In genomic region chr12:132622437-132623071, GRCh38 we compare ENCODE assay signal across 2 cellular contexts.
TF ChIP-seq lines count a peak whose summit lies in the region.

No MANE protein-coding gene starts in this region.

TF ChIP-seq in K562, 482 proteins besides CTCF, POLR2A, EP300 and RAD21 (continued from another document and continues in another):
- TF ChIP-seq ARID3B (CRISPR knock-in tag; IDR thresholded peaks at IDR 0.05; ENCODE audit: borderline replicate concordance) (no peak), TEAD1 (CRISPR knock-in tag; IDR thresholded peaks at IDR 0.05) (no peak), POLR2AphosphoS2 (IDR thresholded peaks at IDR 0.05; ENCODE audit: low read length) (peak; percentile 78; the same call in 1 of the 2 replicates), CEBPB (tag; IDR thresholded peaks at IDR 0.05) (no peak), MXI1 (IDR thresholded peaks at IDR 0.05; ENCODE audit: low read depth, low read length) (no peak), FOXP1 (CRISPR knock-in tag; IDR thresholded peaks at IDR 0.05) (0 out of 2 replicates have a peak, but pooled peaks have one; percentile 66), NRF1 (conservative IDR thresholded peaks at IDR 0.05 in 1 of 2, IDR thresholded peaks at IDR 0.05 in 1 of 2) (0 out of 4 replicates have a peak, but pooled peaks of 1 of the 2 experiments have one; percentile 9), HDAC2 (IDR thresholded peaks at IDR 0.05) (no peak), RB1 (IDR thresholded peaks at IDR 0.05; ENCODE audit: low read depth) (no peak), ZBTB49 (CRISPR knock-in tag; IDR thresholded peaks at IDR 0.05; ENCODE audit: borderline replicate concordance) (no peak), NCOA2 (IDR thresholded peaks at IDR 0.05; ENCODE audit: partially characterized antibody in 2 of 2) (no peak), ATF1 (CRISPR knock-in tag; IDR thresholded peaks at IDR 0.05) (no peak), ATF1 (tag; IDR thresholded peaks at IDR 0.05) (peak; percentile 22; the same call in 1 of the 2 replicates), ZSCAN29 (IDR thresholded peaks at IDR 0.05) (no peak), FOXA3 (CRISPR knock-in tag; conservative IDR thresholded peaks at IDR 0.05 in 1 of 2, IDR thresholded peaks at IDR 0.05 in 1 of 2) (0 out of 4 replicates have a peak, but pooled peaks of 1 of the 2 experiments have one; percentile 31), VEZF1 (CRISPR knock-in tag; IDR thresholded peaks at IDR 0.05) (peak; percentile 28; the same call in 1 of the 2 replicates), PBX2 (CRISPR knock-in tag; IDR thresholded peaks at IDR 0.05; ENCODE audit: low read depth) (no peak), PBX2 (tag; conservative IDR thresholded peaks at IDR 0.05; ENCODE audit: low read depth) (no peak), BRD9 (IDR thresholded peaks at IDR 0.05; ENCODE audit: low read depth, partially characterized antibody) (no peak), NFIX (CRISPR knock-in tag; IDR thresholded peaks at IDR 0.05; ENCODE audit: low read depth) (no peak), CBFA2T3 (IDR thresholded peaks at IDR 0.05) (no peak; the same call in 1 of the 2 replicates), TCF3 (CRISPR knock-in tag; IDR thresholded peaks at IDR 0.05) (no peak), POLR2H (tag; IDR thresholded peaks at IDR 0.05; ENCODE audit: low read depth) (no peak), SP1 (CRISPR knock-in tag; IDR thresholded peaks at IDR 0.05) (no peak), ZC3H11A (IDR thresholded peaks at IDR 0.05; ENCODE audit: low read depth, low read length) (no peak), MYNN (IDR thresholded peaks at IDR 0.05) (peak; percentile 55; the same call in 1 of the 2 replicates), MYNN (CRISPR knock-in tag; IDR thresholded peaks at IDR 0.05) (no peak), MECOM (CRISPR knock-in tag; IDR thresholded peaks at IDR 0.05) (no peak)

TF ChIP-seq in liver, 16 proteins besides CTCF, POLR2A, EP300 and RAD21 (continued from another document):
- TF ChIP-seq REST (IDR thresholded peaks at IDR 0.05), result no peak
- TF ChIP-seq HNF4G (IDR thresholded peaks at IDR 0.05), result no peak
- TF ChIP-seq HNF4A (conservative IDR thresholded peaks at IDR 0.05), result no peak
- TF ChIP-seq JUND (IDR thresholded peaks at IDR 0.05), result no peak
